ENCODE assay signal across 1 cellular context in the genomic region with DNA sequence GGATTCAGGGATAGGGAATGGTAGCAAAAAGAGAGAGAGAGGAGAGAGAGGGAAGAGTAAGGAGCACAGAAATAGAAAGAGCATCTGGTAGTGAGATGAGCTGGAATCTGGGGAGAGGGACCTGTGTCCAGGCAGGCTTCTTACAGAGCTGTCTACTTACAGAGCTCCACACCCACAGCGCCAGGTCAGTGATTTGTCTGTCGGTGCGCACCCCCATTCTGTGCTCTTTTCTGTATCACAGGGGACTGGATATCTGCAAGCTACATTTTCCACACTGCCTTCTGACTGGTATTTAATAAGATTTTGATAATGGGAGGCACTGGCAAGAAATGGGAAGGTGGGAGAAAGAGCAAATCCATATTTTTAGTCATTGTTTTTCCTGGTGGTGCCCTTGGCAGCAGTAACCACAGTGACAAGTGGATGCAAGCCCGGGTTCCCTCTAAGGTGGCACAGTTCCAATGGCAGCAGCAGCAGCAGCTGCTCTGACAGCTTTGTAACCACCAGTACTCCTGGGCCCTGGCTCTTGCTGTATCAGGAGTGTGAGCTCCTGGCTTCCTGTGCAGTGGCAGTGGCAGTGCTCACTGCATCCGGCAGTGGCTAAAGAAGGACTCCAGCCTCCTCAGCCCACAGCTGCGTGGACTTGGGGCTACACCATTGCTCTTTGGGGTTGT.
TF ChIP-seq lines count a peak whose summit lies in the region.

No MANE protein-coding gene starts in this region.

TF ChIP-seq in GM23338, 12 proteins besides CTCF, POLR2A, EP300 and RAD21 (continued from another document):
- no peak for TF ChIP-seq NANOG (IDR thresholded peaks at IDR 0.05; ENCODE audit: borderline replicate concordance)
- no peak for TF ChIP-seq POLR2AphosphoS5 (IDR thresholded peaks at IDR 0.05; ENCODE audit: low read depth)
- no peak for TF ChIP-seq EZH2phosphoT487 (IDR thresholded peaks at IDR 0.05; ENCODE audit: unreplicated experiment)
- no peak for TF ChIP-seq ZNF114 (CRISPR knock-in tag; IDR thresholded peaks at IDR 0.05)
- TF ChIP-seq, protein P1, sequence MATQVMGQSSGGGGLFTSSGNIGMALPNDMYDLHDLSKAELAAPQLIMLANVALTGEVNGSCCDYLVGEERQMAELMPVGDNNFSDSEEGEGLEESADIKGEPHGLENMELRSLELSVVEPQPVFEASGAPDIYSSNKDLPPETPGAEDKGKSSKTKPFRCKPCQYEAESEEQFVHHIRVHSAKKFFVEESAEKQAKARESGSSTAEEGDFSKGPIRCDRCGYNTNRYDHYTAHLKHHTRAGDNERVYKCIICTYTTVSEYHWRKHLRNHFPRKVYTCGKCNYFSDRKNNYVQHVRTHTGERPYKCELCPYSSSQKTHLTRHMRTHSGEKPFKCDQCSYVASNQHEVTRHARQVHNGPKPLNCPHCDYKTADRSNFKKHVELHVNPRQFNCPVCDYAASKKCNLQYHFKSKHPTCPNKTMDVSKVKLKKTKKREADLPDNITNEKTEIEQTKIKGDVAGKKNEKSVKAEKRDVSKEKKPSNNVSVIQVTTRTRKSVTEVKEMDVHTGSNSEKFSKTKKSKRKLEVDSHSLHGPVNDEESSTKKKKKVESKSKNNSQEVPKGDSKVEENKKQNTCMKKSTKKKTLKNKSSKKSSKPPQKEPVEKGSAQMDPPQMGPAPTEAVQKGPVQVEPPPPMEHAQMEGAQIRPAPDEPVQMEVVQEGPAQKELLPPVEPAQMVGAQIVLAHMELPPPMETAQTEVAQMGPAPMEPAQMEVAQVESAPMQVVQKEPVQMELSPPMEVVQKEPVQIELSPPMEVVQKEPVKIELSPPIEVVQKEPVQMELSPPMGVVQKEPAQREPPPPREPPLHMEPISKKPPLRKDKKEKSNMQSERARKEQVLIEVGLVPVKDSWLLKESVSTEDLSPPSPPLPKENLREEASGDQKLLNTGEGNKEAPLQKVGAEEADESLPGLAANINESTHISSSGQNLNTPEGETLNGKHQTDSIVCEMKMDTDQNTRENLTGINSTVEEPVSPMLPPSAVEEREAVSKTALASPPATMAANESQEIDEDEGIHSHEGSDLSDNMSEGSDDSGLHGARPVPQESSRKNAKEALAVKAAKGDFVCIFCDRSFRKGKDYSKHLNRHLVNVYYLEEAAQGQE (IDR thresholded peaks at IDR 0.05; ENCODE audit: unreplicated experiment): no peak
